ENCODE assay signal across 2 cellular contexts in the genomic region with DNA sequence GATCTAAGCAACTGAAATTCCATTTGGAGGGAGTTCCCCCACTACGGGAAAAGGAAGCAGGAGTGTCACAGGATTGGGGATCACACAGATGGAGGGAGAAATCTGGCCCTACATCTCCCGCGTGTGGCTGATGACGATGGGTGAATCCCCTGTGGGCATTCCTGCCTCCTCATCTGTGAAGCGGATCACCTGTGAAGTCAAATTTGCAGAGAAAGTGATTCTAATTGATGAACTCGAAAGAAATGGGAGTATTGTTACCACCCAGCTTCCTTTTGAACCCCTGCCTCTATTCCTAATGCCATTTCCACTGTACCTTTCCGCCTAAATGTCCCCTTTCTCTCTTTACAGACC.
TF ChIP-seq lines count a peak whose summit lies in the region.

No MANE protein-coding gene starts in this region.

TF ChIP-seq in GM23338, 12 proteins besides CTCF, POLR2A, EP300 and RAD21 (continues in another document):
- no peak for TF ChIP-seq EZH2phosphoT487 (IDR thresholded peaks at IDR 0.05; ENCODE audit: unreplicated experiment)
- TF ChIP-seq ZNF114 (CRISPR knock-in tag; IDR thresholded peaks at IDR 0.05) = no peak
- TF ChIP-seq ETS1 (IDR thresholded peaks at IDR 0.05) = no peak
- TF ChIP-seq NANOG (IDR thresholded peaks at IDR 0.05; ENCODE audit: borderline replicate concordance) = no peak
- TF ChIP-seq, protein P1, sequence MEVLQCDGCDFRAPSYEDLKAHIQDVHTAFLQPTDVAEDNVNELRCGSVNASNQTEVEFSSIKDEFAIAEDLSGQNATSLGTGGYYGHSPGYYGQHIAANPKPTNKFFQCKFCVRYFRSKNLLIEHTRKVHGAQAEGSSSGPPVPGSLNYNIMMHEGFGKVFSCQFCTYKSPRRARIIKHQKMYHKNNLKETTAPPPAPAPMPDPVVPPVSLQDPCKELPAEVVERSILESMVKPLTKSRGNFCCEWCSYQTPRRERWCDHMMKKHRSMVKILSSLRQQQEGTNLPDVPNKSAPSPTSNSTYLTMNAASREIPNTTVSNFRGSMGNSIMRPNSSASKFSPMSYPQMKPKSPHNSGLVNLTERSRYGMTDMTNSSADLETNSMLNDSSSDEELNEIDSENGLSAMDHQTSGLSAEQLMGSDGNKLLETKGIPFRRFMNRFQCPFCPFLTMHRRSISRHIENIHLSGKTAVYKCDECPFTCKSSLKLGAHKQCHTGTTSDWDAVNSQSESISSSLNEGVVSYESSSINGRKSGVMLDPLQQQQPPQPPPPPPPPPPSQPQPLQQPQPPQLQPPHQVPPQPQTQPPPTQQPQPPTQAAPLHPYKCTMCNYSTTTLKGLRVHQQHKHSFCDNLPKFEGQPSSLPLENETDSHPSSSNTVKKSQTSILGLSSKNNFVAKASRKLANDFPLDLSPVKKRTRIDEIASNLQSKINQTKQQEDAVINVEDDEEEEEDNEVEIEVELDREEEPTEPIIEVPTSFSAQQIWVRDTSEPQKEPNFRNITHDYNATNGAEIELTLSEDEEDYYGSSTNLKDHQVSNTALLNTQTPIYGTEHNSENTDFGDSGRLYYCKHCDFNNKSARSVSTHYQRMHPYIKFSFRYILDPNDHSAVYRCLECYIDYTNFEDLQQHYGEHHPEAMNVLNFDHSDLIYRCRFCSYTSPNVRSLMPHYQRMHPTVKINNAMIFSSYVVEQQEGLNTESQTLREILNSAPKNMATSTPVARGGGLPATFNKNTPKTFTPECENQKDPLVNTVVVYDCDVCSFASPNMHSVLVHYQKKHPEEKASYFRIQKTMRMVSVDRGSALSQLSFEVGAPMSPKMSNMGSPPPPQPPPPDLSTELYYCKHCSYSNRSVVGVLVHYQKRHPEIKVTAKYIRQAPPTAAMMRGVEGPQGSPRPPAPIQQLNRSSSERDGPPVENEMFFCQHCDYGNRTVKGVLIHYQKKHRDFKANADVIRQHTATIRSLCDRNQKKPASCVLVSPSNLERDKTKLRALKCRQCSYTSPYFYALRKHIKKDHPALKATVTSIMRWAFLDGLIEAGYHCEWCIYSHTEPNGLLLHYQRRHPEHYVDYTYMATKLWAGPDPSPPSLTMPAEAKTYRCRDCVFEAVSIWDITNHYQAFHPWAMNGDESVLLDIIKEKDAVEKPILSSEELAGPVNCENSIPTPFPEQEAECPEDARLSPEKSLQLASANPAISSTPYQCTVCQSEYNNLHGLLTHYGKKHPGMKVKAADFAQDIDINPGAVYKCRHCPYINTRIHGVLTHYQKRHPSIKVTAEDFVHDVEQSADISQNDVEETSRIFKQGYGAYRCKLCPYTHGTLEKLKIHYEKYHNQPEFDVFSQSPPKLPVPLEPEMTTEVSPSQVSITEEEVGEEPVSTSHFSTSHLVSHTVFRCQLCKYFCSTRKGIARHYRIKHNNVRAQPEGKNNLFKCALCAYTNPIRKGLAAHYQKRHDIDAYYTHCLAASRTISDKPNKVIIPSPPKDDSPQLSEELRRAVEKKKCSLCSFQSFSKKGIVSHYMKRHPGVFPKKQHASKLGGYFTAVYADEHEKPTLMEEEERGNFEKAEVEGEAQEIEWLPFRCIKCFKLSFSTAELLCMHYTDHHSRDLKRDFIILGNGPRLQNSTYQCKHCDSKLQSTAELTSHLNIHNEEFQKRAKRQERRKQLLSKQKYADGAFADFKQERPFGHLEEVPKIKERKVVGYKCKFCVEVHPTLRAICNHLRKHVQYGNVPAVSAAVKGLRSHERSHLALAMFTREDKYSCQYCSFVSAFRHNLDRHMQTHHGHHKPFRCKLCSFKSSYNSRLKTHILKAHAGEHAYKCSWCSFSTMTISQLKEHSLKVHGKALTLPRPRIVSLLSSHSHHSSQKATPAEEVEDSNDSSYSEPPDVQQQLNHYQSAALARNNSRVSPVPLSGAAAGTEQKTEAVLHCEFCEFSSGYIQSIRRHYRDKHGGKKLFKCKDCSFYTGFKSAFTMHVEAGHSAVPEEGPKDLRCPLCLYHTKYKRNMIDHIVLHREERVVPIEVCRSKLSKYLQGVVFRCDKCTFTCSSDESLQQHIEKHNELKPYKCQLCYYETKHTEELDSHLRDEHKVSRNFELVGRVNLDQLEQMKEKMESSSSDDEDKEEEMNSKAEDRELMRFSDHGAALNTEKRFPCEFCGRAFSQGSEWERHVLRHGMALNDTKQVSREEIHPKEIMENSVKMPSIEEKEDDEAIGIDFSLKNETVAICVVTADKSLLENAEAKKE (CRISPR knock-in tag; IDR thresholded peaks at IDR 0.05) = no peak
- no peak for TF ChIP-seq CREB1 (CRISPR knock-in tag; IDR thresholded peaks at IDR 0.05; ENCODE audit: low read depth)
- TF ChIP-seq, protein P2, sequence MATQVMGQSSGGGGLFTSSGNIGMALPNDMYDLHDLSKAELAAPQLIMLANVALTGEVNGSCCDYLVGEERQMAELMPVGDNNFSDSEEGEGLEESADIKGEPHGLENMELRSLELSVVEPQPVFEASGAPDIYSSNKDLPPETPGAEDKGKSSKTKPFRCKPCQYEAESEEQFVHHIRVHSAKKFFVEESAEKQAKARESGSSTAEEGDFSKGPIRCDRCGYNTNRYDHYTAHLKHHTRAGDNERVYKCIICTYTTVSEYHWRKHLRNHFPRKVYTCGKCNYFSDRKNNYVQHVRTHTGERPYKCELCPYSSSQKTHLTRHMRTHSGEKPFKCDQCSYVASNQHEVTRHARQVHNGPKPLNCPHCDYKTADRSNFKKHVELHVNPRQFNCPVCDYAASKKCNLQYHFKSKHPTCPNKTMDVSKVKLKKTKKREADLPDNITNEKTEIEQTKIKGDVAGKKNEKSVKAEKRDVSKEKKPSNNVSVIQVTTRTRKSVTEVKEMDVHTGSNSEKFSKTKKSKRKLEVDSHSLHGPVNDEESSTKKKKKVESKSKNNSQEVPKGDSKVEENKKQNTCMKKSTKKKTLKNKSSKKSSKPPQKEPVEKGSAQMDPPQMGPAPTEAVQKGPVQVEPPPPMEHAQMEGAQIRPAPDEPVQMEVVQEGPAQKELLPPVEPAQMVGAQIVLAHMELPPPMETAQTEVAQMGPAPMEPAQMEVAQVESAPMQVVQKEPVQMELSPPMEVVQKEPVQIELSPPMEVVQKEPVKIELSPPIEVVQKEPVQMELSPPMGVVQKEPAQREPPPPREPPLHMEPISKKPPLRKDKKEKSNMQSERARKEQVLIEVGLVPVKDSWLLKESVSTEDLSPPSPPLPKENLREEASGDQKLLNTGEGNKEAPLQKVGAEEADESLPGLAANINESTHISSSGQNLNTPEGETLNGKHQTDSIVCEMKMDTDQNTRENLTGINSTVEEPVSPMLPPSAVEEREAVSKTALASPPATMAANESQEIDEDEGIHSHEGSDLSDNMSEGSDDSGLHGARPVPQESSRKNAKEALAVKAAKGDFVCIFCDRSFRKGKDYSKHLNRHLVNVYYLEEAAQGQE (IDR thresholded peaks at IDR 0.05; ENCODE audit: unreplicated experiment) = no peak
- no peak for TF ChIP-seq STAT1 (IDR thresholded peaks at IDR 0.05; ENCODE audit: unreplicated experiment)
- TF ChIP-seq EZH2 (IDR thresholded peaks at IDR 0.05; ENCODE audit: low read depth, unreplicated experiment) = no peak
- no peak for TF ChIP-seq ZNF331 (CRISPR knock-in tag; IDR thresholded peaks at IDR 0.05; ENCODE audit: low read depth)

TF ChIP-seq in H1, 55 proteins besides CTCF, POLR2A, EP300 and RAD21:
- TF ChIP-seq NANOG (IDR thresholded peaks at IDR 0.05; ENCODE audit: insufficient read depth, low read depth, low read length, poor library complexity, severe bottlenecking) = no peak
- no peak for TF ChIP-seq RBBP5 (IDR thresholded peaks at IDR 0.05; ENCODE audit: borderline replicate concordance, low read depth, low read length)
- no peak for TF ChIP-seq CEBPB (IDR thresholded peaks at IDR 0.05; ENCODE audit: low read depth, low read length)
TF ChIP-seq in H1: peak in this region for 0.
